In the genomic region with DNA sequence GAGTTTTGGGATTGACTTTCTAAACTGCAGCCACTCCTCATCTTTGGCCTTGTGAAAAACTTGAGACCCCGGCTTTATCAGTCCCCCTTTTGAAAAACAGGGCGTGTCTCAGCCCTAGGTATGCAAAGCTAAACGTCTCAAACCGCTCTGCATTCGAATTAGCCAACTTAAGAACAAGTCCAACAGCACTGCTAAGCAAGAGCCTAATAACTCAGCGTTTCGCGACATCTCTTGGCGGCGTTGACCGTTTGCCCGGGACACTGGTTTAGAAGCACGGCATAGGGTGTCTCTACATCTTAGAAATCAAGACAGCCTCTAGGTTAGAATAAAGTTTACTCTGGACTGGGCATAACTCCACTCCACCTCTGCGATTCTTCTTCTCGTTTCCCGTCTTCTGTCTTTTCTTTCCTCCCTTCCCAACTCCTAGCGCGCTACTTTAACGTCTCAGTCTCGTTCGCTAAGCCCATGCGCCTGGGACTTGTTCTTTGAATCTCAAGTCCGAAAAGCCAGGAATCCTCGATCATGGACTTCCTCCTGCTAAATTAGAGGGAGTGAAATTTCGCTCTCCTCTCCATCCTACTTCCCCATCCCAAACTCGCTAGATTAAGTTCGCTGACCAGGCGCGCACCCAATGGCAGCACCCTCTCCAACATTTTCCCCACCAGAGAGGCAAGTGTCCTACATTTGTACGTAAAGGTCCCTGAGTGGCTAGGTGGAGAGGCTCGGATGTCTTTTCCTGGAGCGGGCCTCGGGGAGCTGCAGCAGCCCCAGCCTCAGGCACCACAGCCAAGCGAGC, we compare ENCODE assay signal across 11 cellular contexts. TPM values are rescaled to one million over a fixed set of nuclear protein-coding genes. Genes with fewer than 3 reads are reported as not detected.
DNase-seq lines count a peak whose midpoint lies in the region; ATAC-seq and TF ChIP-seq lines count a peak whose summit lies in the region.
"Had no signal": no experiment of that assay in that cellular context is flagged by ENCODE, and none has a peak within 500 bp of the region (broad histone marks: within the 10 kb centered on the region; RNA-seq: fewer than 3 reads in every experiment).

No MANE protein-coding gene starts in this region.

- H3K9me3 ChIP-seq in HUES6 (ENCODE audit: control insufficient read depth, insufficient read depth, low read depth, low read length) = no peaks in the 10 kb centered on the region
- H3K9me3 ChIP-seq in esophagus muscularis mucosa = no peaks in the 10 kb centered on the region
- H3K9me3 ChIP-seq in neuron (ENCODE audit: low read length) = no peaks in the 10 kb centered on the region
- H3K9me3 ChIP-seq: thyroid gland had no signal

- H3K4me1 ChIP-seq in HUES6 (ENCODE audit: control insufficient read depth, insufficient read depth, low read length) (peaks cover 59% of the 10 kb centered on the region), esophagus muscularis mucosa (peaks cover 10 to 26% (median 19%) of the 10 kb centered on the region in 4 donors), neuron (ENCODE audit: insufficient read depth, low read length) (peaks cover 10% of the 10 kb centered on the region)

- WGBS in esophagus muscularis mucosa = 13% methylated on average over 30 of the region's 34 CpGs

- intact Hi-C loops in esophagus muscularis mucosa (cut with DNase I) = no loop called here

- H2AFZ ChIP-seq in neuron (ENCODE audit: low read depth, low read length) = peak overlapping the region; percentile 5

- TF ChIP-seq CTCF in AG04449 (IDR thresholded peaks at IDR 0.05; ENCODE audit: insufficient read depth, low read length, missing control alignments) (no peak), esophagus muscularis mucosa (IDR thresholded peaks at IDR 0.05) (no peak)

- H3K27me3 ChIP-seq in HUES6 (ENCODE audit: control insufficient read depth, insufficient read depth, low read length) (peaks cover 98% of the 10 kb centered on the region), esophagus muscularis mucosa (peaks cover 0 to 86% (median 41%) of the 10 kb centered on the region in 4 donors), neuron (ENCODE audit: insufficient read depth, low read length) (peaks cover 81% of the 10 kb centered on the region)

- no peak for DNase-seq in AG04449 (ENCODE audit: low read depth, low spot score)
- DNase-seq in esophagus muscularis mucosa (ENCODE audit: extremely low spot score) = no peak
- DNase-seq in SHP77 (lab: John Stamatoyannopoulos, UW) = no peak
- no peak for DNase-seq in NCI-H524 (lab: John Stamatoyannopoulos, UW)
- DNase-seq in GM19238 (ENCODE audit: insufficient read length, low spot score) = no peak
- DNase-seq: activated CD4-positive, alpha-beta T cell treated with anti-CD3 and anti-CD28 coated beads, Interleukin-2, amount 50 U/mL, for 4 hours; effector memory CD4-positive, alpha-beta T cell had no signal

- CTCF ChIA-PET in AG04449 (lab: Yijun Ruan, JAX) = interaction anchor here (0.9 to 5.0 kb wide), 3 partner anchors 10 to 169 kb away, joined by 3 to 47 read pairs (median 6); a partner anchor contains a TSS

- POLR2A ChIA-PET in AG04449 (lab: Yijun Ruan, JAX) = no interaction called here

- TF ChIP-seq POLR2A in esophagus muscularis mucosa (IDR thresholded peaks at IDR 0.05; ENCODE audit: low read depth) = no peak

- no peak for ATAC-seq in GM21367 (IDR thresholded peaks at IDR 0.05; ENCODE audit: unreplicated experiment)

- no peaks in the 10 kb centered on the region for H3K36me3 ChIP-seq in HUES6 (ENCODE audit: control insufficient read depth, insufficient read depth, low read length)
- no peaks in the 10 kb centered on the region for H3K36me3 ChIP-seq in esophagus muscularis mucosa
- H3K36me3 ChIP-seq in neuron (ENCODE audit: insufficient read depth, low read length) = no peaks in the 10 kb centered on the region
- H3K36me3 ChIP-seq: thyroid gland had no signal

- no peak for TF ChIP-seq EP300 in esophagus muscularis mucosa (IDR thresholded peaks at IDR 0.05)

- H3K4me3 ChIP-seq in AG04449 (ENCODE audit: low read depth, low read length) = peak overlapping the region; percentile 50
- peak overlapping the region; percentile 52 for H3K4me3 ChIP-seq in HUES6 (ENCODE audit: low read depth, low read length)
- peak overlapping the region; percentile 48 to 60 (median 50) for H3K4me3 ChIP-seq in esophagus muscularis mucosa
- no peak overlapping the region for H3K4me3 ChIP-seq in neuron (ENCODE audit: low read length)

- H3K27ac ChIP-seq in HUES6 (ENCODE audit: low read depth, low read length) (no peak overlapping the region), esophagus muscularis mucosa (replicated peaks in 1 of 4) (no peak overlapping the region)
- H3K27ac ChIP-seq: thyroid gland had no signal

- H3K9ac ChIP-seq in HUES6 (ENCODE audit: low read length) = peak overlapping the region; percentile 1

RNA-seq across cellular contexts. Expression of a gene that starts 10.5 kb away (rescaled TPM):
- 1 to 10 TPM in 3 of 4 donors, under 1 TPM in 1; 0.69 to 3.0 (median 1.3) TPM for total RNA-seq in esophagus muscularis mucosa
